Comparison of ENCODE assay signal across 17 cellular contexts in genomic region chr7:44106311-44107065, GRCh38. TPM values are rescaled to one million over a fixed set of nuclear protein-coding genes. Genes with fewer than 3 reads are reported as not detected.
A peak's percentile ranks its signal among the peaks of the same experiment; 100 is the strongest.
DNase-seq lines count a peak whose midpoint lies in the region; ATAC-seq and TF ChIP-seq lines count a peak whose summit lies in the region.
"Had no signal": no experiment of that assay in that cellular context is flagged by ENCODE, and none has a peak within 500 bp of the region (broad histone marks: within the 10 kb centered on the region; RNA-seq: fewer than 3 reads in every experiment).

No MANE protein-coding gene starts in this region.

- peak overlapping the region; percentile 59 for H3K27ac Mint-ChIP-seq in T-helper 17 cell
- H3K27ac Mint-ChIP-seq: activated CD8-positive, alpha-beta T cell treated with anti-CD3 and anti-CD28 coated beads for 36 hours had no signal

- TF ChIP-seq POLR2A in body of pancreas (IDR thresholded peaks at IDR 0.05) = no peak

- WGBS in body of pancreas, 2 donors = 85% methylated on average over 4 to 10 of the region's 10 CpGs

- H3K4me3 ChIP-seq in AG04449 (ENCODE audit: low read depth, low read length) (peak overlapping the region; percentile 75), fibroblast of the aortic adventitia (ENCODE audit: low read depth, low read length) (peak overlapping the region; percentile 95), skeletal muscle tissue (ENCODE audit: low read length in 3 of 3) (no peak overlapping the region), body of pancreas (no peak overlapping the region)

- H3K27ac ChIP-seq in skeletal muscle tissue (ENCODE audit: low read depth, low read length) (peak overlapping the region; percentile 52), body of pancreas (no peak overlapping the region)
- H3K27ac ChIP-seq: foreskin keratinocyte had no signal

- peak overlapping the region; percentile 85 for H3K4me3 Mint-ChIP-seq in T-helper 17 cell

- peaks cover 12 to 26% (median 21%) of the 10 kb centered on the region in 3 donors for H3K4me1 ChIP-seq in skeletal muscle tissue (ENCODE audit: control insufficient read depth in 3 of 3, insufficient read depth in 3 of 3, low read length in 3 of 3)
- H3K4me1 ChIP-seq in body of pancreas = peaks cover 7% of the 10 kb centered on the region

- POLR2A ChIA-PET in AG04449 (lab: Yijun Ruan, JAX) = interaction anchor here (2.0 to 2.6 kb wide), 2 partner anchors 16 to 18 kb away, joined by 8 to 12 read pairs; no protein-coding TSS in a partner anchor

- no peak for ATAC-seq in T-helper 17 cell
- no peak for ATAC-seq in activated CD4-positive, CD25-positive, alpha-beta regulatory T cell treated with anti-CD3 and anti-CD28 coated beads, Interleukin-2, amount 50 U/mL, for 24 hours
- ATAC-seq in body of pancreas = no peak
- ATAC-seq: activated CD8-positive, alpha-beta T cell treated with anti-CD3 and anti-CD28 coated beads for 36 hours; foreskin keratinocyte had no signal

- peaks cover 5% of the 10 kb centered on the region for H3K36me3 Mint-ChIP-seq in T-helper 17 cell (ENCODE audit: low read depth)

- H3K27me3 ChIP-seq in skeletal muscle tissue (ENCODE audit: control insufficient read depth in 3 of 3, insufficient read depth in 3 of 3, low read length in 3 of 3) (peaks cover 10 to 25% (median 16%) of the 10 kb centered on the region in 3 donors), body of pancreas (peaks cover 0 to 7% of the 10 kb centered on the region in 2 donors)
- H3K27me3 ChIP-seq: foreskin keratinocyte, thyroid gland had no signal

- CTCF ChIA-PET in AG04449 (lab: Yijun Ruan, JAX) = interaction anchor here (1.0 to 1.8 kb wide), 3 partner anchors 16 to 90 kb away, joined by 3 to 9 read pairs (median 3); partner anchors contain the start of gene POLD2

- peaks cover 33% of the 10 kb centered on the region for H3K27me3 Mint-ChIP-seq in T-helper 17 cell

- no peak for DNase-seq in AG04449 (ENCODE audit: low read depth, low spot score)
- DNase-seq in T-helper 17 cell = peak in 1 of 3 donors; percentile 7
- no peak for DNase-seq in fibroblast of the aortic adventitia (ENCODE audit: low read depth)
- DNase-seq in NCI-H2196 treated with DMSO at 0.1 percent for 48 hours (lab: John Stamatoyannopoulos, UW; ENCODE audit: unreplicated experiment) = no peak
- DNase-seq in HK-2 (ENCODE audit: unreplicated experiment) = no peak
- DNase-seq in body of pancreas = no peak
- DNase-seq: activated CD8-positive, alpha-beta T cell treated with anti-CD3 and anti-CD28 coated beads for 36 hours; activated naive CD4-positive, alpha-beta T cell; DMS79 treated with DMSO at 0.1 percent for 48 hours; foreskin keratinocyte; NCI-H1092 treated with DMSO at 0.1 percent for 48 hours; NCI-H446 treated with DMSO at 0.1 percent for 48 hours; retina; thyroid gland had no signal

- peaks cover 0 to 4% (median 3%) of the 10 kb centered on the region in 3 donors for H3K36me3 ChIP-seq in skeletal muscle tissue (ENCODE audit: control insufficient read depth in 3 of 3, insufficient read depth in 3 of 3, low read length in 3 of 3)
- H3K36me3 ChIP-seq in body of pancreas (replicated peaks in 1 of 2; ENCODE audit: insufficient read depth in 1 of 2, low read depth in 2 of 2) = no peaks in the 10 kb centered on the region
- H3K36me3 ChIP-seq: thyroid gland had no signal

- peaks cover 7% of the 10 kb centered on the region for H3K4me1 Mint-ChIP-seq in T-helper 17 cell

- H3K9ac ChIP-seq in skeletal muscle tissue (ENCODE audit: low read depth in 1 of 3, low read length in 3 of 3) = peak overlapping the region in 1 of 3 donors; percentile 47

- intact Hi-C loops in body of pancreas (cut with DNase I) = no loop called here

- no peak for TF ChIP-seq CTCF in AG04449 (IDR thresholded peaks at IDR 0.05; ENCODE audit: insufficient read depth, low read length, missing control alignments)
- TF ChIP-seq CTCF in fibroblast of the aortic adventitia (IDR thresholded peaks at IDR 0.05; ENCODE audit: insufficient read depth, low read length) = no peak
- TF ChIP-seq CTCF in body of pancreas (IDR thresholded peaks at IDR 0.05) = no peak

- H3K9me3 ChIP-seq in T-helper 17 cell (ENCODE audit: control insufficient read depth, low read length, poor library complexity, severe bottlenecking) (no peaks in the 10 kb centered on the region), skeletal muscle tissue (ENCODE audit: control insufficient read depth in 3 of 3, low read length in 3 of 3) (no peaks in the 10 kb centered on the region), body of pancreas (no peaks in the 10 kb centered on the region)
- H3K9me3 ChIP-seq: thyroid gland had no signal

RNA-seq across cellular contexts. Expression of gene AEBP1, which starts 2.3 kb away (rescaled TPM):
- total RNA-seq in T-helper 17 cell (1 to 10 TPM; 1.1 to 4.2 TPM), fibroblast of the aortic adventitia (ENCODE audit: low replicate concordance) (168 and 234 TPM in 2 replicates), skeletal muscle tissue (32.4 TPM), body of pancreas (10 to 100 TPM; 39.2 to 51.9 TPM)

RNA-seq across cellular contexts. Expression of gene POLD2, which starts 16.9 kb away (rescaled TPM):
- 10 to 100 TPM; 46.3 to 53.3 TPM for total RNA-seq in T-helper 17 cell
- total RNA-seq in fibroblast of the aortic adventitia (ENCODE audit: low replicate concordance) = 66.6 and 87.9 TPM in 2 replicates
- total RNA-seq in skeletal muscle tissue = 64.7 TPM
- total RNA-seq in body of pancreas = 10 to 100 TPM; 32.7 to 64.6 TPM

RNA-seq across cellular contexts. Expression of gene POLM, which starts 24.2 kb away (rescaled TPM):
- 10 to 100 TPM; 27.2 to 29.7 TPM for total RNA-seq in T-helper 17 cell
- 18.1 and 59.9 TPM in 2 replicates for total RNA-seq in fibroblast of the aortic adventitia (ENCODE audit: low replicate concordance)
- 12.5 TPM for total RNA-seq in skeletal muscle tissue
- total RNA-seq in body of pancreas = 10 to 100 TPM; 49.8 to 53.7 TPM

RNA-seq across cellular contexts. Expression of gene MYL7, which starts 34.6 kb away (rescaled TPM):
- total RNA-seq in T-helper 17 cell (not detected), fibroblast of the aortic adventitia (ENCODE audit: low replicate concordance) (not detected in 2 replicates), skeletal muscle tissue (21.4 TPM), body of pancreas (not detected)
- total RNA-seq: activated CD8-positive, alpha-beta T cell treated with anti-CD3 and anti-CD28 coated beads for 36 hours; dermis microvascular lymphatic vessel endothelial cell; foreskin keratinocyte; thyroid gland had no signal

RNA-seq across cellular contexts. Expression of gene PGAM2, which starts 41.1 kb away (rescaled TPM):
- total RNA-seq in T-helper 17 cell (under 1 TPM in 1 of 2 donors, not detected in 1; 0.92 TPM), fibroblast of the aortic adventitia (ENCODE audit: low replicate concordance) (not detected in 2 replicates), skeletal muscle tissue (618 TPM), body of pancreas (1 to 10 TPM in 1 of 2 donors, not detected in 1; 1.6 TPM)
- total RNA-seq: dermis microvascular lymphatic vessel endothelial cell had no signal

Comparison
In these comparisons a context has a peak if more than half of its experiments do, and no peak if none do; other contexts are left out.
1. H3K4me3 ChIP-seq: peak in AG04449 (single experiment) and fibroblast of the aortic adventitia (single experiment); none in skeletal muscle tissue (0 of 3) and body of pancreas (0 of 2).